Comparison of ENCODE assay signal across 28 cellular contexts in genomic region chr11:118694185-118694584, GRCh38. TPM values are rescaled to one million over a fixed set of nuclear protein-coding genes. Genes with fewer than 3 reads are reported as not detected.
A peak's percentile ranks its signal among the peaks of the same experiment; 100 is the strongest.
DNase-seq lines count a peak whose midpoint lies in the region; ATAC-seq and TF ChIP-seq lines count a peak whose summit lies in the region.
"Had no signal": no experiment of that assay in that cellular context is flagged by ENCODE, and none has a peak within 500 bp of the region (broad histone marks: within the 10 kb centered on the region; RNA-seq: fewer than 3 reads in every experiment).

No MANE protein-coding gene starts in this region.

- no peak for TF ChIP-seq CTCF in CD4-positive, alpha-beta T cell (IDR thresholded peaks at IDR 0.05)
- TF ChIP-seq CTCF in WTC11 (IDR thresholded peaks at IDR 0.05) = no peak

- H3K27me3 ChIP-seq in CD4-positive, alpha-beta T cell (ENCODE audit: control insufficient read depth, insufficient read depth, low read length) = no peaks in the 10 kb centered on the region
- no peaks in the 10 kb centered on the region for H3K27me3 ChIP-seq in CD8-positive, alpha-beta memory T cell (ENCODE audit: insufficient read depth, low read length, poor library complexity, severe bottlenecking)
- H3K27me3 ChIP-seq: BLaER1 treated with 17β-estradiol and CSF1 and Interleukin-3, amounts not matched to agents 10 nM and 100 nM; SJSA1 had no signal

- ATAC-seq in CD4-positive, alpha-beta T cell (ENCODE audit: poor library complexity) = no peak
- no peak for ATAC-seq in WTC11
- ATAC-seq in GM19351 (IDR thresholded peaks at IDR 0.05; ENCODE audit: unreplicated experiment) = no peak
- ATAC-seq: A549, GM23338 had no signal

- no peaks in the 10 kb centered on the region for H3K9me3 Mint-ChIP-seq in CD4-positive, alpha-beta T cell
- no peaks in the 10 kb centered on the region for H3K9me3 Mint-ChIP-seq in CD8-positive, alpha-beta memory T cell
- no peaks in the 10 kb centered on the region for H3K9me3 Mint-ChIP-seq in WTC11
- H3K9me3 Mint-ChIP-seq: GM23338, HFFc6 had no signal

- no peak for DNase-seq in CD4-positive, alpha-beta T cell
- peak in 1 of 5 donors; percentile 13 for DNase-seq in CD8-positive, alpha-beta memory T cell
- no peak for DNase-seq in WTC11 (ENCODE audit: low spot score)
- DNase-seq in mesenteric fat pad (ENCODE audit: low spot score) = peak; percentile 53
- DNase-seq in NCI-H2171 (lab: John Stamatoyannopoulos, UW) = no peak
- no peak for DNase-seq in NCI-H82 treated with DMSO at 0.1 percent for 48 hours (lab: John Stamatoyannopoulos, UW; ENCODE audit: unreplicated experiment)
- no peak for DNase-seq in NCI-H2227 (lab: John Stamatoyannopoulos, UW; ENCODE audit: unreplicated experiment)
- DNase-seq: AML-193, DMS153, HFFc6, Kasumi-1, NCI-H1092 treated with DMSO at 0.1 percent for 48 hours, NCI-H1436, NCI-H187, NCI-H2081 treated with DMSO at 0.1 percent for 48 hours, NCI-H446 treated with DMSO at 0.1 percent for 48 hours, NCI-H526, NCI-H82, Right ventricle myocardium superior had no signal

- no peak overlapping the region for H3K4me3 ChIP-seq in CD8-positive, alpha-beta memory T cell (ENCODE audit: low read length)
- H3K4me3 ChIP-seq: A549; BLaER1 treated with 17β-estradiol and CSF1 and Interleukin-3, amounts not matched to agents 10 nM and 100 nM; GM23338; HAP-1; PC-9; SJSA1 had no signal

- CTCF ChIA-PET in CD4-positive, alpha-beta T cell (lab: Charles Lee) = interaction anchor here (1.4 kb wide), 1 partner anchor 96 kb away, joined by 3 read pairs; no protein-coding TSS in a partner anchor
- CTCF ChIA-PET in CD8-positive, alpha-beta memory T cell (lab: Charles Lee) = interaction anchor here (0.8 to 5.5 kb wide), 6 partner anchors 8 to 201 kb away, joined by 3 to 122 read pairs (median 3); partner anchors contain the start of gene DDX6
- CTCF ChIA-PET in WTC11 (lab: Charles Lee) = interaction anchor here (0.7 to 0.9 kb wide), 2 partner anchors 52 to 99 kb away, joined by 3 read pairs; no protein-coding TSS in a partner anchor

- H3K27ac Mint-ChIP-seq in CD4-positive, alpha-beta T cell = peak overlapping the region; percentile 82
- H3K27ac Mint-ChIP-seq in CD8-positive, alpha-beta memory T cell = peak overlapping the region in 7 of 8 donors; percentile 60 to 93 (median 81)
- no peak overlapping the region for H3K27ac Mint-ChIP-seq in WTC11
- H3K27ac Mint-ChIP-seq: GM23338, HFFc6 had no signal

- no peaks in the 10 kb centered on the region for H3K36me3 ChIP-seq in CD8-positive, alpha-beta memory T cell (ENCODE audit: insufficient read depth, low read length)
- H3K36me3 ChIP-seq: BLaER1 treated with 17β-estradiol and CSF1 and Interleukin-3, amounts not matched to agents 10 nM and 100 nM; HAP-1; SJSA1 had no signal

- POLR2A ChIA-PET in CD4-positive, alpha-beta T cell (lab: Charles Lee) = interaction anchor here (1.1 to 5.9 kb wide), 4 partner anchors 9 to 97 kb away, joined by 4 to 55 read pairs (median 4); partner anchors contain the start of gene DDX6
- POLR2A ChIA-PET in CD8-positive, alpha-beta memory T cell (lab: Charles Lee) = interaction anchor here (0.5 to 2.5 kb wide), 5 partner anchors 9 to 236 kb away, joined by 3 to 25 read pairs (median 4); partner anchors contain the start of gene DDX6
- POLR2A ChIA-PET in WTC11 (lab: Charles Lee) = no interaction called here

- intact Hi-C loops in CD4-positive, alpha-beta T cell (cut with DNase I, micrococcal nuclease) = loop anchor here (5.0 to 10.0 kb wide), 3 partner anchors 53 to 261 kb away; partner anchors contain the start of genes DDX6 (in 1 of the 2) and UPK2 (in 1 of the 2)

- H3K27me3 Mint-ChIP-seq in CD4-positive, alpha-beta T cell = no peaks in the 10 kb centered on the region
- peaks cover 0 to 5% of the 10 kb centered on the region in 2 donors for H3K27me3 Mint-ChIP-seq in CD8-positive, alpha-beta memory T cell
- peaks cover 12% of the 10 kb centered on the region; the same call in 1 of the 2 replicates for H3K27me3 Mint-ChIP-seq in WTC11 (ENCODE audit: low read depth)

- no peaks in the 10 kb centered on the region for H3K9me3 ChIP-seq in CD4-positive, alpha-beta T cell (ENCODE audit: control insufficient read depth, low read length)
- H3K9me3 ChIP-seq in CD8-positive, alpha-beta memory T cell (ENCODE audit: low read length) = no peaks in the 10 kb centered on the region
- H3K9me3 ChIP-seq: A549, HAP-1, SJSA1 had no signal

- H3K4me3 Mint-ChIP-seq in CD4-positive, alpha-beta T cell = no peak overlapping the region
- no peak overlapping the region for H3K4me3 Mint-ChIP-seq in CD8-positive, alpha-beta memory T cell
- H3K4me3 Mint-ChIP-seq in WTC11 = no peak overlapping the region
- H3K4me3 Mint-ChIP-seq: GM23338, HFFc6 had no signal

- H3K4me1 ChIP-seq in CD8-positive, alpha-beta memory T cell (ENCODE audit: insufficient read depth, low read length) = peaks cover 83% of the 10 kb centered on the region
- H3K4me1 ChIP-seq: SJSA1 had no signal

- no peaks in the 10 kb centered on the region for H3K36me3 Mint-ChIP-seq in CD4-positive, alpha-beta T cell (ENCODE audit: low read depth)
- no peaks in the 10 kb centered on the region for H3K36me3 Mint-ChIP-seq in CD8-positive, alpha-beta memory T cell
- H3K36me3 Mint-ChIP-seq in WTC11 = no peaks in the 10 kb centered on the region

- H3K4me1 Mint-ChIP-seq in CD4-positive, alpha-beta T cell (ENCODE audit: low read depth) = peaks cover 70% of the 10 kb centered on the region
- peaks cover 61 to 86% (median 78%) of the 10 kb centered on the region in 3 donors for H3K4me1 Mint-ChIP-seq in CD8-positive, alpha-beta memory T cell
- peaks cover 47% of the 10 kb centered on the region for H3K4me1 Mint-ChIP-seq in WTC11

- no peak overlapping the region for H3K27ac ChIP-seq in CD4-positive, alpha-beta T cell (ENCODE audit: low read depth, low read length)
- no peak overlapping the region for H3K27ac ChIP-seq in CD8-positive, alpha-beta memory T cell (ENCODE audit: low read depth, low read length)
- H3K27ac ChIP-seq: A549; BLaER1 treated with 17β-estradiol and CSF1 and Interleukin-3, amounts not matched to agents 10 nM and 100 nM; PC-9; SJSA1 had no signal

TF ChIP-seq in WTC11, 78 proteins besides CTCF, POLR2A, EP300 and RAD21:
- TF ChIP-seq GTF2I (CRISPR knock-in tag; conservative IDR thresholded peaks at IDR 0.05) (peak; percentile 83), PRRX2 (CRISPR knock-in tag; IDR thresholded peaks at IDR 0.05) (no peak), ATF3 (CRISPR knock-in tag; conservative IDR thresholded peaks at IDR 0.05) (no peak), JAZF1 (CRISPR knock-in tag; IDR thresholded peaks at IDR 0.05) (no peak)
- TF ChIP-seq, protein P1, sequence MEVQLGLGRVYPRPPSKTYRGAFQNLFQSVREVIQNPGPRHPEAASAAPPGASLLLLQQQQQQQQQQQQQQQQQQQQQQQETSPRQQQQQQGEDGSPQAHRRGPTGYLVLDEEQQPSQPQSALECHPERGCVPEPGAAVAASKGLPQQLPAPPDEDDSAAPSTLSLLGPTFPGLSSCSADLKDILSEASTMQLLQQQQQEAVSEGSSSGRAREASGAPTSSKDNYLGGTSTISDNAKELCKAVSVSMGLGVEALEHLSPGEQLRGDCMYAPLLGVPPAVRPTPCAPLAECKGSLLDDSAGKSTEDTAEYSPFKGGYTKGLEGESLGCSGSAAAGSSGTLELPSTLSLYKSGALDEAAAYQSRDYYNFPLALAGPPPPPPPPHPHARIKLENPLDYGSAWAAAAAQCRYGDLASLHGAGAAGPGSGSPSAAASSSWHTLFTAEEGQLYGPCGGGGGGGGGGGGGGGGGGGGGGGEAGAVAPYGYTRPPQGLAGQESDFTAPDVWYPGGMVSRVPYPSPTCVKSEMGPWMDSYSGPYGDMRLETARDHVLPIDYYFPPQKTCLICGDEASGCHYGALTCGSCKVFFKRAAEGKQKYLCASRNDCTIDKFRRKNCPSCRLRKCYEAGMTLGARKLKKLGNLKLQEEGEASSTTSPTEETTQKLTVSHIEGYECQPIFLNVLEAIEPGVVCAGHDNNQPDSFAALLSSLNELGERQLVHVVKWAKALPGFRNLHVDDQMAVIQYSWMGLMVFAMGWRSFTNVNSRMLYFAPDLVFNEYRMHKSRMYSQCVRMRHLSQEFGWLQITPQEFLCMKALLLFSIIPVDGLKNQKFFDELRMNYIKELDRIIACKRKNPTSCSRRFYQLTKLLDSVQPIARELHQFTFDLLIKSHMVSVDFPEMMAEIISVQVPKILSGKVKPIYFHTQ (CRISPR knock-in tag; IDR thresholded peaks at IDR 0.05) = no peak

RNA-seq across cellular contexts. Expression of gene TREH, which starts 14.7 kb away (rescaled TPM):
- not detected for total RNA-seq in CD4-positive, alpha-beta T cell
- total RNA-seq in CD8-positive, alpha-beta memory T cell = not detected
- not detected for polyA plus RNA-seq in CD8-positive, alpha-beta memory T cell
- total RNA-seq in WTC11 (2021) (0.09 TPM in 1 of 3 replicates, not detected in the others), mesenteric fat pad (not detected)
- total RNA-seq: GM23338, M059J, PC-9, Right ventricle myocardium superior, RPMI7951, SJSA1 had no signal
